14 cellular contexts compared by ENCODE assay signal in genomic region chr13:110293649-110294048, GRCh38. TPM values are rescaled to one million over a fixed set of nuclear protein-coding genes. Genes with fewer than 3 reads are reported as not detected.
"Had no signal": no experiment of that assay in that cellular context is flagged by ENCODE, and none has a peak within 500 bp of the region (broad histone marks: within the 10 kb centered on the region; RNA-seq: fewer than 3 reads in every experiment).

No MANE protein-coding gene starts in this region.

- H3K4me1 Mint-ChIP-seq: activated naive CD4-positive, alpha-beta T cell treated with anti-CD3 and anti-CD28 coated beads, Interleukin-2, amount 50 U/mL, for 24 hours had no signal

- H3K4me3 Mint-ChIP-seq: activated naive CD4-positive, alpha-beta T cell treated with anti-CD3 and anti-CD28 coated beads, Interleukin-2, amount 50 U/mL, for 24 hours; brain; natural killer cell treated with Interleukin-12 subunit alpha and Interleukin-12 subunit beta and Interleukin-15 and Interleukin-18, amount 100 ng/mL, for 72 hours had no signal

- DNase-seq: activated effector memory CD4-positive, alpha-beta T cell treated with Interleukin-2 at 50 U/mL for 16 hours; activated T-cell treated with anti-CD3 and anti-CD28 coated beads, Interleukin-2, amount 50 U/mL, for 1 hour; amniotic stem cell; dorsolateral prefrontal cortex; nucleus accumbens; stimulated activated CD4-positive, alpha-beta T cell treated with anti-CD3 and anti-CD28 coated beads, Interleukin-4, amount 100 ng/mL, for 1 hour; stimulated activated CD8-positive, alpha-beta memory T cell treated with anti-CD3 and anti-CD28 coated beads, Interleukin-4, amount 100 ng/mL, for 48 hours; stimulated activated naive CD8-positive, alpha-beta T cell treated with anti-CD3 and anti-CD28 coated beads, Interleukin-15, Interleukin-2, amounts not matched to agents 100 U/mL and 50 U/mL, for 24 hours had no signal

- H3K27me3 Mint-ChIP-seq: brain had no signal

- H3K4me3 ChIP-seq: dorsolateral prefrontal cortex had no signal

- H3K27ac Mint-ChIP-seq: activated naive CD4-positive, alpha-beta T cell treated with anti-CD3 and anti-CD28 coated beads, Interleukin-2, amount 50 U/mL, for 24 hours; brain; natural killer cell treated with Interleukin-12 subunit alpha and Interleukin-12 subunit beta and Interleukin-15 and Interleukin-18, amount 100 ng/mL, for 72 hours; progenitor cell of endocrine pancreas had no signal

- H3K27ac ChIP-seq: dorsolateral prefrontal cortex had no signal

- H3K36me3 Mint-ChIP-seq: activated naive CD4-positive, alpha-beta T cell treated with anti-CD3 and anti-CD28 coated beads, Interleukin-2, amount 50 U/mL, for 24 hours; natural killer cell treated with Interleukin-12 subunit alpha and Interleukin-12 subunit beta and Interleukin-15 and Interleukin-18, amount 100 ng/mL, for 72 hours had no signal

- ATAC-seq: activated CD4-positive, CD25-positive, alpha-beta regulatory T cell treated with anti-CD3 and anti-CD28 coated beads, Interleukin-2, amount 50 U/mL, for 24 hours; natural killer cell treated with Interleukin-12 subunit alpha and Interleukin-12 subunit beta and Interleukin-15 and Interleukin-18, amount 100 ng/mL, for 72 hours; stimulated activated naive CD8-positive, alpha-beta T cell treated with anti-CD3 and anti-CD28 coated beads, Interleukin-15, Interleukin-2, amounts not matched to agents 100 U/mL and 50 U/mL, for 24 hours had no signal

- H3K9me3 Mint-ChIP-seq: activated naive CD4-positive, alpha-beta T cell treated with anti-CD3 and anti-CD28 coated beads, Interleukin-2, amount 50 U/mL, for 24 hours; natural killer cell treated with Interleukin-12 subunit alpha and Interleukin-12 subunit beta and Interleukin-15 and Interleukin-18, amount 100 ng/mL, for 72 hours had no signal

RNA-seq across cellular contexts. Expression of gene COL4A1, which starts 13.3 kb away (rescaled TPM):
- total RNA-seq: natural killer cell treated with Interleukin-12 subunit alpha and Interleukin-12 subunit beta and Interleukin-15 and Interleukin-18, amount 100 ng/mL, for 72 hours; T-helper 2 cell treated with Interferon-gamma antibody and Interleukin-4, amounts not matched to agents 100 ng/mL and 5 ng/mL, for 36 hours had no signal

RNA-seq across cellular contexts. Expression of gene COL4A2, which starts 13.4 kb away (rescaled TPM):
- total RNA-seq: natural killer cell treated with Interleukin-12 subunit alpha and Interleukin-12 subunit beta and Interleukin-15 and Interleukin-18, amount 100 ng/mL, for 72 hours; T-helper 2 cell treated with Interferon-gamma antibody and Interleukin-4, amounts not matched to agents 100 ng/mL and 5 ng/mL, for 36 hours had no signal
